Comparison of ENCODE assay signal across 8 cellular contexts in genomic region chr16:4115209-4115940, GRCh38. TPM values are rescaled to one million over a fixed set of nuclear protein-coding genes. Genes with fewer than 3 reads are reported as not detected.
A peak's percentile ranks its signal among the peaks of the same experiment; 100 is the strongest.
DNase-seq lines count a peak whose midpoint lies in the region; ATAC-seq and TF ChIP-seq lines count a peak whose summit lies in the region.

No MANE protein-coding gene starts in this region.

- peak overlapping the region; percentile 89 for H3K4me2 ChIP-seq in GM23338

- peak; percentile 83 for DNase-seq in D341Med (ENCODE audit: low spot score)
- peak; percentile 71 for DNase-seq in GM23338 (ENCODE audit: low spot score)
- peak; percentile 37 to 50 for DNase-seq in NCI-H1930 (lab: John Stamatoyannopoulos, UW)
- DNase-seq in activated CD8-positive, alpha-beta T cell treated with anti-CD3 and anti-CD28 coated beads, Interleukin-2, amount 10 ng/mL, durations not matched to agents 7 days and 5 days, result peak; percentile 49
- DNase-seq in endodermal cell, result peak; percentile 86
- peak; percentile 3 to 58 (median 31) for DNase-seq in stimulated activated naive CD4-positive, alpha-beta T cell (lab: John Stamatoyannopoulos, UW)

- peak overlapping the region; percentile 90 for H2AFZ ChIP-seq in GM23338

- H3K4me3 Mint-ChIP-seq in GM23338 (peak overlapping the region; percentile 73), endodermal cell (peak overlapping the region; percentile 56)
- peak overlapping the region; percentile 77 for H3K4me3 Mint-ChIP-seq in activated CD8-positive, alpha-beta T cell treated with anti-CD3 and anti-CD28 coated beads, Interleukin-2, amount 10 ng/mL, durations not matched to agents 7 days and 5 days

- TF ChIP-seq CTCF in GM23338 (conservative IDR thresholded peaks at IDR 0.05; ENCODE audit: low read depth in 2 of 2), result no peak
- TF ChIP-seq CTCF in endodermal cell (conservative IDR thresholded peaks at IDR 0.05), result no peak

- 1 to 11% methylated on average over 26 to 73 of the region's 73 CpGs for WGBS in endodermal cell (ENCODE audit: insufficient coverage in 1 of 2, insufficient read length in 1 of 2), 2 experiments

- peaks cover 26% of the 10 kb centered on the region for H3K4me1 Mint-ChIP-seq in GM23338
- H3K4me1 Mint-ChIP-seq in activated CD8-positive, alpha-beta T cell treated with anti-CD3 and anti-CD28 coated beads, Interleukin-2, amount 10 ng/mL, durations not matched to agents 7 days and 5 days (ENCODE audit: low read depth), result peaks cover 50% of the 10 kb centered on the region
- H3K4me1 Mint-ChIP-seq in endodermal cell, result peaks cover 2% of the 10 kb centered on the region

- no peak overlapping the region for H3K9ac ChIP-seq in endodermal cell (ENCODE audit: extremely low read depth, low read length, poor library complexity, severe bottlenecking)

- no peak overlapping the region for H3K27ac Mint-ChIP-seq in GM23338
- no peak overlapping the region for H3K27ac Mint-ChIP-seq in activated CD8-positive, alpha-beta T cell treated with anti-CD3 and anti-CD28 coated beads, Interleukin-2, amount 10 ng/mL, durations not matched to agents 7 days and 5 days
- H3K27ac Mint-ChIP-seq in endodermal cell, result no peak overlapping the region

- H3K9me2 ChIP-seq in GM23338 (ENCODE audit: insufficient read depth), result no peaks in the 10 kb centered on the region

- H4K20me1 ChIP-seq in GM23338 (replicated peaks; ENCODE audit: insufficient read depth), result 0 out of 2 replicates have a peak, but pooled peaks cover 5% of the 10 kb centered on the region

- H3K27ac ChIP-seq in GM23338 (ENCODE audit: low read depth), result no peak overlapping the region
- H3K27ac ChIP-seq in endodermal cell (ENCODE audit: low read depth, low read length), result no peak overlapping the region

- H3K79me2 ChIP-seq in GM23338 (replicated peaks; ENCODE audit: insufficient read depth), result peaks cover 3% of the 10 kb centered on the region

- H3K27me3 ChIP-seq in GM23338 (ENCODE audit: insufficient read depth), result peaks cover 31% of the 10 kb centered on the region
- H3K27me3 ChIP-seq in endodermal cell (ENCODE audit: control insufficient read depth, insufficient read depth, low read length, poor library complexity, severe bottlenecking), result peaks cover 49% of the 10 kb centered on the region
- no peaks in the 10 kb centered on the region for H3K27me3 ChIP-seq in mononuclear cell (ENCODE audit: insufficient read depth, low read length)

- CTCF ChIA-PET in activated CD8-positive, alpha-beta T cell treated with anti-CD3 and anti-CD28 coated beads, Interleukin-2, amount 10 ng/mL, durations not matched to agents 7 days and 5 days (lab: Charles Lee), result interaction anchor here (3.3 kb wide), 1 partner anchor 138 kb away, joined by 16 read pairs; no protein-coding TSS in a partner anchor

- H3F3A ChIP-seq in GM23338 (replicated peaks; ENCODE audit: low read depth), result 0 out of 2 replicates have a peak, but pooled peaks cover 5% of the 10 kb centered on the region

- H3K9me3 Mint-ChIP-seq in GM23338, result no peaks in the 10 kb centered on the region; the same call in 2 of the 3 replicates
- H3K9me3 Mint-ChIP-seq in activated CD8-positive, alpha-beta T cell treated with anti-CD3 and anti-CD28 coated beads, Interleukin-2, amount 10 ng/mL, durations not matched to agents 7 days and 5 days (ENCODE audit: insufficient read depth), result no peaks in the 10 kb centered on the region
- no peaks in the 10 kb centered on the region for H3K9me3 Mint-ChIP-seq in endodermal cell

- peak; percentile 70 for ATAC-seq in GM23338
- peak; percentile 62 for ATAC-seq in activated CD8-positive, alpha-beta T cell treated with anti-CD3 and anti-CD28 coated beads, Interleukin-2, amount 10 ng/mL, durations not matched to agents 7 days and 5 days
- no peak for ATAC-seq in GM21447 (IDR thresholded peaks at IDR 0.05; ENCODE audit: unreplicated experiment)

- H3K36me3 ChIP-seq in GM23338 (ENCODE audit: insufficient read depth) (no peaks in the 10 kb centered on the region), endodermal cell (ENCODE audit: control insufficient read depth, insufficient read depth, low read length) (no peaks in the 10 kb centered on the region)

- H3K4me3 ChIP-seq in GM23338 (peak overlapping the region; percentile 75), endodermal cell (ENCODE audit: low read length) (peak overlapping the region; percentile 74), mononuclear cell (ENCODE audit: low read length) (peak overlapping the region; percentile 40)

- H3K36me3 Mint-ChIP-seq in GM23338 (ENCODE audit: low read depth) (no peaks in the 10 kb centered on the region; the same call in 2 of the 3 replicates), endodermal cell (ENCODE audit: low read depth) (no peaks in the 10 kb centered on the region)
- peaks cover 9% of the 10 kb centered on the region for H3K36me3 Mint-ChIP-seq in activated CD8-positive, alpha-beta T cell treated with anti-CD3 and anti-CD28 coated beads, Interleukin-2, amount 10 ng/mL, durations not matched to agents 7 days and 5 days (ENCODE audit: low read depth)

- H3K4me1 ChIP-seq in GM23338 (ENCODE audit: insufficient read depth) (peaks cover 16% of the 10 kb centered on the region; the same call in 1 of the 2 replicates), endodermal cell (ENCODE audit: control insufficient read depth, insufficient read depth, low read length) (no peaks in the 10 kb centered on the region), mononuclear cell (ENCODE audit: insufficient read depth, low read length) (peaks cover 53% of the 10 kb centered on the region)

- H3K9me3 ChIP-seq in endodermal cell (ENCODE audit: control insufficient read depth, low read length) (no peaks in the 10 kb centered on the region), mononuclear cell (ENCODE audit: low read depth, low read length) (no peaks in the 10 kb centered on the region)

- POLR2A ChIA-PET in activated CD8-positive, alpha-beta T cell treated with anti-CD3 and anti-CD28 coated beads, Interleukin-2, amount 10 ng/mL, durations not matched to agents 7 days and 5 days (lab: Charles Lee), result no interaction called here

- H3K27me3 Mint-ChIP-seq in GM23338 (ENCODE audit: insufficient read depth, low read depth, poor library complexity) (peaks cover 8% of the 10 kb centered on the region), endodermal cell (ENCODE audit: insufficient read depth) (peaks cover 72% of the 10 kb centered on the region)
- peaks cover 11% of the 10 kb centered on the region for H3K27me3 Mint-ChIP-seq in activated CD8-positive, alpha-beta T cell treated with anti-CD3 and anti-CD28 coated beads, Interleukin-2, amount 10 ng/mL, durations not matched to agents 7 days and 5 days (ENCODE audit: low read depth)

TF ChIP-seq in GM23338, 12 proteins besides CTCF, POLR2A, EP300 and RAD21 (continues in another document):
- no peak for TF ChIP-seq NANOG (IDR thresholded peaks at IDR 0.05; ENCODE audit: borderline replicate concordance)

RNA-seq across cellular contexts. Expression of gene ADCY9, which starts 0.9 kb away (rescaled TPM):
- 18.3 and 21.0 TPM in 2 replicates for total RNA-seq in GM23338 (2014; rRNA removed; shearing (Covaris generic))
- 1.8 and 2.2 TPM in 2 replicates for polyA plus RNA-seq in GM23338 (2016; fragmentation: Nextera tagmentation; extraction: Ambion mirVana)
- total RNA-seq in activated CD8-positive, alpha-beta T cell treated with anti-CD3 and anti-CD28 coated beads, Interleukin-2, amount 10 ng/mL, durations not matched to agents 7 days and 5 days, result 1 to 10 TPM; 6.2 to 6.3 TPM
- total RNA-seq in endodermal cell (1 to 10 TPM; 1.2 to 3.3 TPM), mononuclear cell (9.7 TPM)
- polyA plus RNA-seq in endodermal cell (2013, experiment 1 of 2), result 4.6 TPM
- 4.6 TPM for polyA plus RNA-seq in endodermal cell (2013, experiment 2 of 2)

Comparison
In these comparisons a context has a peak if more than half of its experiments do, and no peak if none do; other contexts are left out.
1. DNase-seq: peak in every context shown above with its lines; median percentile 86 in endodermal cell; 83 in D341Med; 71 in GM23338; 49 in activated CD8-positive, alpha-beta T cell treated with anti-CD3 and anti-CD28 coated beads, Interleukin-2, amount 10 ng/mL, durations not matched to agents 7 days and 5 days; 44 in NCI-H1930; 31 in stimulated activated naive CD4-positive, alpha-beta T cell.